In the genomic region with DNA sequence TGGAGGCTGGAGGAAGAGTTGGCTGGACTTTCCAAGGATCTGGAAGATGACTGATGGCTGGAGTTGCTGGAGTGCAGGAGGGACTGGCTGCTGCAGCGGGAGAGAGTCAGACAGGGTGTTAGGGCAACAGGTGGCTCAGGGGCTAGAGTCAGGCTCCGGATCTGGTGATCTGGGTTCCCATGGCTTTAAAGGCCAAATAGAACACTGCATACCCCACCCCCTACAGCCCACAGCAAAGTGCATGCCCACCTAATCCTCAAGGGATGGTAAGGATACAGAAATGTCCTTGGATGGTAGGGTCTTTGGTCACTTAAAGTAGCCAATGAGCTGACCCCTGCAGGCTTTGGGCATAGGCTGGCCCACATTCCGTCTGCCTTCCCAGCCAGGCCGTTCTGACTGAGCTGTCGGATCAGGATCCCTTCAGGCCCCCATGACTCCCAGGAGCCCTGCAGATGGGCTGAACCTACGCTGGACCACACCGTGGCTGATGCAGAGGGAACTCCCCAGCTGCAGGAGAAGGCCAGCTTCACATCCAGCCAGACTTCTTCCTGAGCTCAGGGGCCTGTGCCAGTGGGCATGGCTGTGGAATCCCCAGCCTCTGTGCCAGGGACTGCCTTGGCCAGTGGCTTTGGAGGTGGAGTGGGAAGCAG, we compare ENCODE assay signal across 17 cellular contexts. TPM values are rescaled to one million over a fixed set of nuclear protein-coding genes. Genes with fewer than 3 reads are reported as not detected.
DNase-seq lines count a peak whose midpoint lies in the region; ATAC-seq and TF ChIP-seq lines count a peak whose summit lies in the region.
"Had no signal": no experiment of that assay in that cellular context is flagged by ENCODE, and none has a peak within 500 bp of the region (broad histone marks: within the 10 kb centered on the region; RNA-seq: fewer than 3 reads in every experiment).

No MANE protein-coding gene starts in this region.

- H3K9ac ChIP-seq in PC-3 (ENCODE audit: low read length) = peak overlapping the region; percentile 79
- H3K9ac ChIP-seq in rectal smooth muscle tissue (ENCODE audit: low read length) = no peak overlapping the region

- H4K20me1 ChIP-seq in PC-3 (ENCODE audit: low read length) = no peaks in the 10 kb centered on the region

- peak overlapping the region in 7 of 8 donors; percentile 31 to 98 (median 82) for H3K27ac Mint-ChIP-seq in CD8-positive, alpha-beta memory T cell
- H3K27ac Mint-ChIP-seq in activated CD8-positive, alpha-beta memory T cell treated with anti-CD3 and anti-CD28 coated beads, Interleukin-2, amount 10 ng/mL, durations not matched to agents 7 days and 5 days = no peak overlapping the region

- 75 to 80% methylated on average over 5 of the region's 7 CpGs for WGBS in esophagus squamous epithelium, 2 donors

- no peaks in the 10 kb centered on the region for H3K36me3 ChIP-seq in CD8-positive, alpha-beta memory T cell (ENCODE audit: insufficient read depth, low read length)
- H3K36me3 ChIP-seq in PC-3 (ENCODE audit: low read depth, low read length) = peaks cover 60% of the 10 kb centered on the region
- H3K36me3 ChIP-seq in esophagus squamous epithelium = peaks cover 0 to 65% (median 6%) of the 10 kb centered on the region in 3 donors
- no peaks in the 10 kb centered on the region for H3K36me3 ChIP-seq in rectal smooth muscle tissue (ENCODE audit: control insufficient read depth, insufficient read depth, low read length)
- H3K36me3 ChIP-seq: WERI-Rb-1 had no signal

- no peak overlapping the region for H2AFZ ChIP-seq in PC-3 (ENCODE audit: low read length)

- intact Hi-C loops in PC-3 (cut with micrococcal nuclease) (loop anchor here (5.0 kb wide), 1 partner anchor 45 kb away; no protein-coding TSS in a partner anchor), esophagus squamous epithelium (cut with DNase I) (no loop called here)

- peaks cover 31% of the 10 kb centered on the region for H3F3A ChIP-seq in PC-3 (ENCODE audit: low read length, unreplicated experiment)

- H3K27me3 ChIP-seq in CD8-positive, alpha-beta memory T cell (ENCODE audit: insufficient read depth, low read length, poor library complexity, severe bottlenecking) = no peaks in the 10 kb centered on the region
- H3K27me3 ChIP-seq in PC-3 (ENCODE audit: low read length) (no peaks in the 10 kb centered on the region), esophagus squamous epithelium (no peaks in the 10 kb centered on the region), rectal smooth muscle tissue (ENCODE audit: control insufficient read depth, insufficient read depth, low read length) (no peaks in the 10 kb centered on the region)

- POLR2A ChIA-PET in CD8-positive, alpha-beta memory T cell (lab: Charles Lee) = no interaction called here
- POLR2A ChIA-PET in PC-3 (lab: Charles Lee; ENCODE audit: unreplicated experiment) = no interaction called here

- no peak for DNase-seq in CD8-positive, alpha-beta memory T cell
- DNase-seq in PC-3 = no peak
- DNase-seq in esophagus squamous epithelium (lab: John Stamatoyannopoulos, UW) = no peak
- DNase-seq in activated T-cell treated with anti-CD3 and anti-CD28 coated beads for 4 hours = no peak
- DNase-seq in activated CD8-positive, alpha-beta memory T cell treated with anti-CD3 and anti-CD28 coated beads, Interleukin-2, amount 10 ng/mL, durations not matched to agents 7 days and 5 days = no peak
- DNase-seq in activated CD4-positive, CD25-positive, alpha-beta regulatory T cell treated with anti-CD3 and anti-CD28 coated beads, Interleukin-2, amount 50 U/mL, for 72 hours = no peak
- DNase-seq: activated T-cell treated with anti-CD3 and anti-CD28 coated beads, Interleukin-2, amount 50 U/mL, for 1 hour; DMS153; H7; NCI-H1105; SK-N-SH; WERI-Rb-1 had no signal

- no peaks in the 10 kb centered on the region for H3K36me3 Mint-ChIP-seq in CD8-positive, alpha-beta memory T cell
- H3K36me3 Mint-ChIP-seq in activated CD8-positive, alpha-beta memory T cell treated with anti-CD3 and anti-CD28 coated beads, Interleukin-2, amount 10 ng/mL, durations not matched to agents 7 days and 5 days = no peaks in the 10 kb centered on the region

- CTCF ChIA-PET in CD8-positive, alpha-beta memory T cell (lab: Charles Lee) = interaction anchor here (1.4 kb wide), 1 partner anchor 46 kb away, joined by 5 read pairs; no protein-coding TSS in a partner anchor
- CTCF ChIA-PET in PC-3 (lab: Charles Lee) = no interaction called here
- CTCF ChIA-PET in activated CD8-positive, alpha-beta memory T cell treated with anti-CD3 and anti-CD28 coated beads, Interleukin-2, amount 10 ng/mL, durations not matched to agents 7 days and 5 days (lab: Charles Lee) = interaction anchor here (0.7 to 1.8 kb wide), 3 partner anchors 8 to 46 kb away, joined by 3 to 9 read pairs (median 4); no protein-coding TSS in a partner anchor

- H3K9me3 ChIP-seq in CD8-positive, alpha-beta memory T cell (ENCODE audit: low read length) = no peaks in the 10 kb centered on the region
- H3K9me3 ChIP-seq in PC-3 (ENCODE audit: low read length) = no peaks in the 10 kb centered on the region
- no peaks in the 10 kb centered on the region for H3K9me3 ChIP-seq in esophagus squamous epithelium
- H3K9me3 ChIP-seq: SK-N-SH had no signal

- no TSS peak for BruUV-seq in PC-3 (replicated peaks; lab: Mats Ljungman, UMichigan)

- ATAC-seq in PC-3 (no peak), HG03521 (IDR thresholded peaks at IDR 0.05; ENCODE audit: unreplicated experiment) (no peak)
- no peak for ATAC-seq in activated CD8-positive, alpha-beta memory T cell treated with anti-CD3 and anti-CD28 coated beads, Interleukin-2, amount 10 ng/mL, durations not matched to agents 7 days and 5 days

- H3K27me3 Mint-ChIP-seq in CD8-positive, alpha-beta memory T cell = no peaks in the 10 kb centered on the region
- H3K27me3 Mint-ChIP-seq in activated CD8-positive, alpha-beta memory T cell treated with anti-CD3 and anti-CD28 coated beads, Interleukin-2, amount 10 ng/mL, durations not matched to agents 7 days and 5 days = peaks cover 4% of the 10 kb centered on the region

- peak overlapping the region in 1 of 7 donors; percentile 24 for H3K4me3 Mint-ChIP-seq in CD8-positive, alpha-beta memory T cell
- H3K4me3 Mint-ChIP-seq in activated CD8-positive, alpha-beta memory T cell treated with anti-CD3 and anti-CD28 coated beads, Interleukin-2, amount 10 ng/mL, durations not matched to agents 7 days and 5 days = no peak overlapping the region

- TF ChIP-seq CTCF in PC-3 (conservative IDR thresholded peaks at IDR 0.05; ENCODE audit: low read depth, low read length) (no peak), esophagus squamous epithelium (IDR thresholded peaks at IDR 0.05) (no peak)

- peaks cover 41% of the 10 kb centered on the region for H3K4me1 ChIP-seq in CD8-positive, alpha-beta memory T cell (ENCODE audit: insufficient read depth, low read length)
- H3K4me1 ChIP-seq in PC-3 (ENCODE audit: insufficient read depth, low read length) (peaks cover 68% of the 10 kb centered on the region), esophagus squamous epithelium (peaks cover 32 to 100% (median 66%) of the 10 kb centered on the region in 3 donors), rectal smooth muscle tissue (ENCODE audit: control insufficient read depth, insufficient read depth, low read length) (peaks cover 34% of the 10 kb centered on the region)

- TF ChIP-seq POLR2A in esophagus squamous epithelium (IDR thresholded peaks at IDR 0.05) = no peak

- H3K4me2 ChIP-seq in PC-3 (ENCODE audit: low read length) = 0 out of 2 replicates have a peak overlapping the region, but pooled peaks have one; percentile 44

- no peaks in the 10 kb centered on the region for H3K9me2 ChIP-seq in PC-3 (replicated peaks; ENCODE audit: low read length)
- H3K9me2 ChIP-seq: SK-N-SH had no signal

- no peaks in the 10 kb centered on the region for H3K79me2 ChIP-seq in PC-3 (ENCODE audit: low read length)

- no peak overlapping the region for H3K27ac ChIP-seq in CD8-positive, alpha-beta memory T cell (ENCODE audit: low read depth, low read length)
- peak overlapping the region; percentile 99 for H3K27ac ChIP-seq in PC-3 (ENCODE audit: low read length)
- H3K27ac ChIP-seq in esophagus squamous epithelium = peak overlapping the region; percentile 69 to 92 (median 90)
- H3K27ac ChIP-seq in rectal smooth muscle tissue (ENCODE audit: low read depth, low read length) = peak overlapping the region; percentile 72
- H3K27ac ChIP-seq: WERI-Rb-1 had no signal

- H3K9me3 Mint-ChIP-seq in CD8-positive, alpha-beta memory T cell = no peaks in the 10 kb centered on the region
- H3K9me3 Mint-ChIP-seq in activated CD8-positive, alpha-beta memory T cell treated with anti-CD3 and anti-CD28 coated beads, Interleukin-2, amount 10 ng/mL, durations not matched to agents 7 days and 5 days (ENCODE audit: low read depth) = no peaks in the 10 kb centered on the region

- H3K4me3 ChIP-seq in CD8-positive, alpha-beta memory T cell (ENCODE audit: low read length) = no peak overlapping the region
- H3K4me3 ChIP-seq in PC-3 (ENCODE audit: low read length) (no peak overlapping the region), esophagus squamous epithelium (no peak overlapping the region), rectal smooth muscle tissue (ENCODE audit: low read length) (no peak overlapping the region)

- peaks cover 57 to 80% (median 78%) of the 10 kb centered on the region in 3 donors for H3K4me1 Mint-ChIP-seq in CD8-positive, alpha-beta memory T cell
- H3K4me1 Mint-ChIP-seq in activated CD8-positive, alpha-beta memory T cell treated with anti-CD3 and anti-CD28 coated beads, Interleukin-2, amount 10 ng/mL, durations not matched to agents 7 days and 5 days = peaks cover 33% of the 10 kb centered on the region

RNA-seq across cellular contexts. Expression of a gene that starts 13.9 kb away (rescaled TPM):
- 1 to 10 TPM; 3.1 TPM for total RNA-seq in CD8-positive, alpha-beta memory T cell
- polyA plus RNA-seq in CD8-positive, alpha-beta memory T cell = 0.41 TPM
- total RNA-seq in PC-3 (2014; rRNA removed) (127 and 128 TPM in 2 replicates), esophagus squamous epithelium (100 to 1,000 TPM in 1 of 4 donors, 10 to 100 TPM in 3; 34.6 to 104 (median 71.1) TPM)
- 1 to 10 TPM; 4.2 to 5.8 TPM for total RNA-seq in activated CD8-positive, alpha-beta memory T cell treated with anti-CD3 and anti-CD28 coated beads, Interleukin-2, amount 10 ng/mL, durations not matched to agents 7 days and 5 days
- total RNA-seq: dermis microvascular lymphatic vessel endothelial cell, subcutaneous adipose tissue had no signal
- polyA plus RNA-seq: liver, SK-N-SH had no signal

RNA-seq across cellular contexts. Expression of a gene that starts 44.2 kb away (rescaled TPM):
- 1 to 10 TPM; 3.0 to 3.2 TPM for total RNA-seq in CD8-positive, alpha-beta memory T cell
- polyA plus RNA-seq in CD8-positive, alpha-beta memory T cell = 21.4 TPM
- total RNA-seq in PC-3 (2014; rRNA removed) (164 and 297 TPM in 2 replicates), esophagus squamous epithelium (100 to 1,000 TPM in 1 of 4 donors, 10 to 100 TPM in 3; 27.1 to 154 (median 73.0) TPM)
- 1 to 10 TPM; 3.4 to 5.9 TPM for total RNA-seq in activated CD8-positive, alpha-beta memory T cell treated with anti-CD3 and anti-CD28 coated beads, Interleukin-2, amount 10 ng/mL, durations not matched to agents 7 days and 5 days

Comparison
In these comparisons a context has a peak if more than half of its experiments do, and no peak if none do; other contexts are left out.
1. RNA of a gene that starts 13.9 kb away (total RNA-seq): 127 to 128 TPM in PC-3 and 34.6 to 104 TPM in esophagus squamous epithelium; 4.2 to 5.8 TPM in activated CD8-positive, alpha-beta memory T cell treated with anti-CD3 and anti-CD28 coated beads, Interleukin-2, amount 10 ng/mL, durations not matched to agents 7 days and 5 days and 3.1 TPM in CD8-positive, alpha-beta memory T cell; every median in the first group is over 4 times any median in the second.
2. RNA of a gene that starts 44.2 kb away (total RNA-seq): 164 to 297 TPM in PC-3 and 27.1 to 154 TPM in esophagus squamous epithelium; 3.4 to 5.9 TPM in activated CD8-positive, alpha-beta memory T cell treated with anti-CD3 and anti-CD28 coated beads, Interleukin-2, amount 10 ng/mL, durations not matched to agents 7 days and 5 days and 3.0 to 3.2 TPM in CD8-positive, alpha-beta memory T cell; every median in the first group is over 4 times any median in the second.